In genomic region chr1:156126701-156127534, GRCh38 we compare ENCODE assay signal across 8 cellular contexts. TPM values are rescaled to one million over a fixed set of nuclear protein-coding genes. Genes with fewer than 3 reads are reported as not detected.
DNase-seq lines count a peak whose midpoint lies in the region; ATAC-seq and TF ChIP-seq lines count a peak whose summit lies in the region.

No MANE protein-coding gene starts in this region.

- H3K27me3 ChIP-seq in BLaER1 (no peaks in the 10 kb centered on the region), endodermal cell (ENCODE audit: control insufficient read depth, insufficient read depth, low read length, poor library complexity, severe bottlenecking) (no peaks in the 10 kb centered on the region), ovary (no peaks in the 10 kb centered on the region)

- DNase-seq in NB4 (ENCODE audit: low read depth): peak; percentile 97
- DNase-seq in activated CD8-positive, alpha-beta memory T cell treated with anti-CD3 and anti-CD28 coated beads for 4 hours (ENCODE audit: low read depth in 2 of 2): peak; percentile 61 to 75
- DNase-seq in endodermal cell: no peak
- DNase-seq in ovary: peak; percentile 49 to 70 (median 66)
- no peak for DNase-seq in type B pancreatic cell (ENCODE audit: extremely low spot score, unreplicated experiment)
- no peak for DNase-seq in mesenteric fat pad (ENCODE audit: low spot score)

- peak overlapping the region; percentile 59; the same call in 1 of the 2 replicates for H3K9ac ChIP-seq in BLaER1
- no peak overlapping the region for H3K9ac ChIP-seq in endodermal cell (ENCODE audit: extremely low read depth, low read length, poor library complexity, severe bottlenecking)

- no peaks in the 10 kb centered on the region for H3K27me3 Mint-ChIP-seq in endodermal cell (ENCODE audit: insufficient read depth)
- no peaks in the 10 kb centered on the region for H3K27me3 Mint-ChIP-seq in type B pancreatic cell

- ATAC-seq in GM21723 (IDR thresholded peaks at IDR 0.05; ENCODE audit: unreplicated experiment): peak; percentile 49

- H3K4me1 Mint-ChIP-seq in endodermal cell: peaks cover 44% of the 10 kb centered on the region
- H3K4me1 Mint-ChIP-seq in type B pancreatic cell (ENCODE audit: unreplicated experiment): peaks cover 52% of the 10 kb centered on the region

- no peak for TF ChIP-seq EP300 in ovary (IDR thresholded peaks at IDR 0.05)

- peak overlapping the region; percentile 68 for H3K27ac Mint-ChIP-seq in endodermal cell
- peak overlapping the region; percentile 98 for H3K27ac Mint-ChIP-seq in type B pancreatic cell

- TF ChIP-seq CTCF in NB4 (IDR thresholded peaks at IDR 0.05; ENCODE audit: low read depth, low read length) (no peak), endodermal cell (conservative IDR thresholded peaks at IDR 0.05) (no peak), ovary (IDR thresholded peaks at IDR 0.05) (no peak), type B pancreatic cell (conservative IDR thresholded peaks at IDR 0.05) (no peak)

- no peaks in the 10 kb centered on the region for H3K9me3 ChIP-seq in BLaER1
- no peaks in the 10 kb centered on the region for H3K9me3 ChIP-seq in endodermal cell (ENCODE audit: control insufficient read depth, low read length)
- H3K9me3 ChIP-seq in ovary: no peaks in the 10 kb centered on the region

- peak overlapping the region; percentile 83 for H3K4me2 ChIP-seq in BLaER1

- H4K20me1 ChIP-seq in BLaER1: peaks cover 37% of the 10 kb centered on the region

- intact Hi-C loops in ovary (cut with DNase I): no loop called here

- H3K4me3 Mint-ChIP-seq in endodermal cell (no peak overlapping the region), type B pancreatic cell (peak overlapping the region; percentile 78)

- H3K4me1 ChIP-seq in BLaER1 (peaks cover 78% of the 10 kb centered on the region), endodermal cell (ENCODE audit: control insufficient read depth, insufficient read depth, low read length) (peaks cover 29% of the 10 kb centered on the region), ovary (ENCODE audit: insufficient read depth) (peaks cover 48% of the 10 kb centered on the region)

- H3K4me3 ChIP-seq in BLaER1 (peak overlapping the region; percentile 48; the same call in 1 of the 2 replicates), NB4 (ENCODE audit: low read depth, low read length) (peak overlapping the region; percentile 44), endodermal cell (ENCODE audit: low read length) (no peak overlapping the region), ovary (peak overlapping the region; percentile 19)

- no peaks in the 10 kb centered on the region for H3K36me3 ChIP-seq in BLaER1
- H3K36me3 ChIP-seq in endodermal cell (ENCODE audit: control insufficient read depth, insufficient read depth, low read length): peaks cover 27% of the 10 kb centered on the region
- no peaks in the 10 kb centered on the region for H3K36me3 ChIP-seq in ovary

- WGBS in endodermal cell (ENCODE audit: insufficient coverage in 1 of 2, insufficient read length in 1 of 2), 2 experiments: 92 to 93% methylated on average over 11 to 15 of the region's 15 CpGs
- 27 to 36% (median 29%) methylated on average over 15 of the region's 15 CpGs for WGBS in ovary, 3 donors

- peaks cover 9% of the 10 kb centered on the region for H3K36me3 Mint-ChIP-seq in endodermal cell (ENCODE audit: low read depth)
- H3K36me3 Mint-ChIP-seq in type B pancreatic cell: no peaks in the 10 kb centered on the region

- TF ChIP-seq POLR2A in NB4 (IDR thresholded peaks at IDR 0.05; ENCODE audit: extremely low read depth, insufficient read length) (no peak), ovary (IDR thresholded peaks at IDR 0.05) (no peak)

- no peaks in the 10 kb centered on the region for H3K9me3 Mint-ChIP-seq in endodermal cell
- H3K9me3 Mint-ChIP-seq in type B pancreatic cell: no peaks in the 10 kb centered on the region

- H3K27ac ChIP-seq in BLaER1 (peak overlapping the region; percentile 69), endodermal cell (ENCODE audit: low read depth, low read length) (peak overlapping the region; percentile 21), ovary (peak overlapping the region; percentile 95 to 99)

RNA-seq across cellular contexts. Expression of gene LMNA, which starts 12.4 kb away (rescaled TPM):
- total RNA-seq in endodermal cell: 10 to 100 TPM; 41.2 to 42.0 TPM
- 46.3 TPM for polyA plus RNA-seq in endodermal cell (2013, experiment 1 of 2)
- polyA plus RNA-seq in endodermal cell (2013, experiment 2 of 2): 45.5 TPM
- total RNA-seq in ovary: 100 to 1,000 TPM; 197 to 609 (median 377) TPM
- polyA plus RNA-seq in ovary: 100 to 1,000 TPM in 1 of 2 donors, 10 to 100 TPM in 1; 50.1 to 157 TPM
- 141 and 400 TPM in 2 replicates for total RNA-seq in type B pancreatic cell (ENCODE audit: low replicate concordance)
- total RNA-seq in mesenteric fat pad: 901 TPM

RNA-seq across cellular contexts. Expression of gene SEMA4A, which starts 26.5 kb away (rescaled TPM):
- total RNA-seq in endodermal cell (10 to 100 TPM in 1 of 2 donors, 1 to 10 TPM in 1; 6.4 to 10.3 TPM), ovary (1 to 10 TPM; 2.7 to 9.0 (median 5.5) TPM), type B pancreatic cell (ENCODE audit: low replicate concordance) (7.1 and 12.9 TPM in 2 replicates), mesenteric fat pad (31.9 TPM)
- polyA plus RNA-seq in endodermal cell (2013, experiment 1 of 2): 5.0 TPM
- polyA plus RNA-seq in endodermal cell (2013, experiment 2 of 2): 3.4 TPM
- polyA plus RNA-seq in ovary: 1 to 10 TPM; 2.1 to 2.8 TPM

RNA-seq across cellular contexts. Expression of gene MEX3A, which starts 44.7 kb away (rescaled TPM):
- total RNA-seq in endodermal cell: 10 to 100 TPM; 91.8 to 94.3 TPM
- 91.4 TPM for polyA plus RNA-seq in endodermal cell (2013, experiment 1 of 2)
- 89.4 TPM for polyA plus RNA-seq in endodermal cell (2013, experiment 2 of 2)
- 10 to 100 TPM in 4 of 7 donors, 1 to 10 TPM in 3; 3.5 to 12.4 (median 10.2) TPM for total RNA-seq in ovary
- polyA plus RNA-seq in ovary: 1 to 10 TPM; 5.6 to 6.6 TPM
- total RNA-seq in type B pancreatic cell (ENCODE audit: low replicate concordance): 31.0 and 61.9 TPM in 2 replicates
- total RNA-seq in mesenteric fat pad: 0.58 TPM

Comparison
In these comparisons a context has a peak if more than half of its experiments do, and no peak if none do; other contexts are left out.
1. H3K27ac ChIP-seq: peak in every context shown above with its lines; median percentile 97 in ovary; 69 in BLaER1; 21 in endodermal cell.
2. DNase-seq: peak in NB4 (single experiment), activated CD8-positive, alpha-beta memory T cell treated with anti-CD3 and anti-CD28 coated beads for 4 hours (2 of 2) and ovary (5 of 5); none in endodermal cell (single experiment), type B pancreatic cell (single experiment) and mesenteric fat pad (single experiment).